1 cellular context compared by ENCODE assay signal in the genomic region with DNA sequence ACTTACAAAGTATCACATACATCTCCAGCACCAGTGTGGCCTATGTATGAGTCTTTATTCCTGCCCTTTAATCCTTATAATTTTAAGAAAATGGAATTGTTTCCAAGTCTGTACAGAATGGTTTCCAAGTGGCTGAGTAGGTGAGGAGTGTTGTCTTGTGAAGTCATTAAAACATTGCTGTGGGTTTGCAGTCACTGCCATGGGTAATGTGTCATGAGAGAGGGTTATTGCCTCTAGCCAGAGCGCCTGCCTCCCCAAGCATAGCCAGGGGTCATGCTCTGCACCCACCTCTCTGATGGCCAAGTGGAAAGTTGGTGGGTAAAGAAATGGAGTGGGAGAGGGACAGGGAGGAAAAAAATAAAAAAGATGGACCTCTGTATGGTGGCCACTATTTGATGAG.
TF ChIP-seq lines count a peak whose summit lies in the region.

No MANE protein-coding gene starts in this region.

TF ChIP-seq in HCT116, 20 proteins besides CTCF, POLR2A, EP300 and RAD21 (continued from another document):
- TF ChIP-seq, protein P1, sequence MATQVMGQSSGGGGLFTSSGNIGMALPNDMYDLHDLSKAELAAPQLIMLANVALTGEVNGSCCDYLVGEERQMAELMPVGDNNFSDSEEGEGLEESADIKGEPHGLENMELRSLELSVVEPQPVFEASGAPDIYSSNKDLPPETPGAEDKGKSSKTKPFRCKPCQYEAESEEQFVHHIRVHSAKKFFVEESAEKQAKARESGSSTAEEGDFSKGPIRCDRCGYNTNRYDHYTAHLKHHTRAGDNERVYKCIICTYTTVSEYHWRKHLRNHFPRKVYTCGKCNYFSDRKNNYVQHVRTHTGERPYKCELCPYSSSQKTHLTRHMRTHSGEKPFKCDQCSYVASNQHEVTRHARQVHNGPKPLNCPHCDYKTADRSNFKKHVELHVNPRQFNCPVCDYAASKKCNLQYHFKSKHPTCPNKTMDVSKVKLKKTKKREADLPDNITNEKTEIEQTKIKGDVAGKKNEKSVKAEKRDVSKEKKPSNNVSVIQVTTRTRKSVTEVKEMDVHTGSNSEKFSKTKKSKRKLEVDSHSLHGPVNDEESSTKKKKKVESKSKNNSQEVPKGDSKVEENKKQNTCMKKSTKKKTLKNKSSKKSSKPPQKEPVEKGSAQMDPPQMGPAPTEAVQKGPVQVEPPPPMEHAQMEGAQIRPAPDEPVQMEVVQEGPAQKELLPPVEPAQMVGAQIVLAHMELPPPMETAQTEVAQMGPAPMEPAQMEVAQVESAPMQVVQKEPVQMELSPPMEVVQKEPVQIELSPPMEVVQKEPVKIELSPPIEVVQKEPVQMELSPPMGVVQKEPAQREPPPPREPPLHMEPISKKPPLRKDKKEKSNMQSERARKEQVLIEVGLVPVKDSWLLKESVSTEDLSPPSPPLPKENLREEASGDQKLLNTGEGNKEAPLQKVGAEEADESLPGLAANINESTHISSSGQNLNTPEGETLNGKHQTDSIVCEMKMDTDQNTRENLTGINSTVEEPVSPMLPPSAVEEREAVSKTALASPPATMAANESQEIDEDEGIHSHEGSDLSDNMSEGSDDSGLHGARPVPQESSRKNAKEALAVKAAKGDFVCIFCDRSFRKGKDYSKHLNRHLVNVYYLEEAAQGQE (IDR thresholded peaks at IDR 0.05; ENCODE audit: low read depth), result no peak
